29 cellular contexts compared by ENCODE assay signal in genomic region chr1:236725638-236726037, GRCh38. TPM values are rescaled to one million over a fixed set of nuclear protein-coding genes. Genes with fewer than 3 reads are reported as not detected.
DNase-seq lines count a peak whose midpoint lies in the region; ATAC-seq and TF ChIP-seq lines count a peak whose summit lies in the region.
"Had no signal": no experiment of that assay in that cellular context is flagged by ENCODE, and none has a peak within 500 bp of the region (broad histone marks: within the 10 kb centered on the region; RNA-seq: fewer than 3 reads in every experiment).

No MANE protein-coding gene starts in this region.

- H3K9me3 Mint-ChIP-seq in natural killer cell treated with Interleukin-12 subunit alpha and Interleukin-12 subunit beta and Interleukin-15 and Interleukin-18, amount 100 ng/mL, for 72 hours: no peaks in the 10 kb centered on the region
- no peaks in the 10 kb centered on the region for H3K9me3 Mint-ChIP-seq in activated T-helper 1 cell treated with anti-CD3 and anti-CD28 coated beads, Interleukin-12 subunit alpha, Interleukin-12 subunit beta, Interleukin-2, Interleukin-4 antibody, amounts not matched to agents 30 ng/mL and 10 ng/mL and 1 ng/mL, durations not matched to agents 14 hours and 24 hours and 36 hours
- H3K9me3 Mint-ChIP-seq: CD4-positive, CD25-positive, alpha-beta regulatory T cell had no signal

- 49 to 60% (median 55%) methylated on average over 4 of the region's 4 CpGs for WGBS in psoas muscle, 3 donors

- no peaks in the 10 kb centered on the region for H3K4me1 Mint-ChIP-seq in natural killer cell treated with Interleukin-12 subunit alpha and Interleukin-12 subunit beta and Interleukin-15 and Interleukin-18, amount 100 ng/mL, for 72 hours (ENCODE audit: low read depth in 2 of 2)
- H3K4me1 Mint-ChIP-seq in activated T-helper 1 cell treated with anti-CD3 and anti-CD28 coated beads, Interleukin-12 subunit alpha, Interleukin-12 subunit beta, Interleukin-2, Interleukin-4 antibody, amounts not matched to agents 30 ng/mL and 10 ng/mL and 1 ng/mL, durations not matched to agents 14 hours and 24 hours and 36 hours (ENCODE audit: low read depth): no peaks in the 10 kb centered on the region
- H3K4me1 Mint-ChIP-seq: CD14-positive monocyte; CD4-positive, alpha-beta memory T cell; CD4-positive, CD25-positive, alpha-beta regulatory T cell; CD8-positive, alpha-beta memory T cell had no signal

- ATAC-seq in left cardiac atrium (no peak), psoas muscle (no peak)
- ATAC-seq in natural killer cell treated with Interleukin-12 subunit alpha and Interleukin-12 subunit beta and Interleukin-15 and Interleukin-18, amount 100 ng/mL, for 72 hours: no peak
- ATAC-seq: GM12878 had no signal

- H3K27ac Mint-ChIP-seq in natural killer cell treated with Interleukin-12 subunit alpha and Interleukin-12 subunit beta and Interleukin-15 and Interleukin-18, amount 100 ng/mL, for 72 hours: no peak overlapping the region
- no peak overlapping the region for H3K27ac Mint-ChIP-seq in activated T-helper 1 cell treated with anti-CD3 and anti-CD28 coated beads, Interleukin-12 subunit alpha, Interleukin-12 subunit beta, Interleukin-2, Interleukin-4 antibody, amounts not matched to agents 30 ng/mL and 10 ng/mL and 1 ng/mL, durations not matched to agents 14 hours and 24 hours and 36 hours
- H3K27ac Mint-ChIP-seq: CD14-positive monocyte; CD4-positive, alpha-beta memory T cell; CD4-positive, CD25-positive, alpha-beta regulatory T cell; CD8-positive, alpha-beta memory T cell had no signal

- H3K36me3 ChIP-seq in left ventricle myocardium inferior (peaks cover 45% of the 10 kb centered on the region), SK-N-MC (ENCODE audit: insufficient read depth, low read length) (peaks cover 50% of the 10 kb centered on the region), psoas muscle (ENCODE audit: insufficient read depth in 1 of 2, low read depth in 1 of 2) (peaks cover 0 to 89% of the 10 kb centered on the region in 2 donors)
- H3K36me3 ChIP-seq: BE2C, BLaER1 had no signal

- H3K27me3 ChIP-seq in left ventricle myocardium inferior (ENCODE audit: low read depth): no peaks in the 10 kb centered on the region
- H3K27me3 ChIP-seq in psoas muscle (ENCODE audit: insufficient read depth in 3 of 3, low read length in 2 of 3): no peaks in the 10 kb centered on the region
- H3K27me3 ChIP-seq: BE2C, BLaER1 had no signal

- DNase-seq in NCI-H2171 treated with DMSO at 0.1 percent for 48 hours (lab: John Stamatoyannopoulos, UW): peak; percentile 41
- DNase-seq in NCI-H2171 (lab: John Stamatoyannopoulos, UW): no peak
- DNase-seq in left ventricle myocardium inferior: no peak
- no peak for DNase-seq in left cardiac atrium
- no peak for DNase-seq in SK-N-MC (ENCODE audit: low read depth, low spot score)
- no peak for DNase-seq in psoas muscle
- no peak for DNase-seq in natural killer cell treated with Interleukin-12 subunit alpha and Interleukin-12 subunit beta and Interleukin-15 and Interleukin-18, amount 100 ng/mL, for 72 hours (ENCODE audit: low spot score)
- DNase-seq in activated T-helper 1 cell treated with anti-CD3 and anti-CD28 coated beads, Interleukin-12 subunit alpha, Interleukin-12 subunit beta, Interleukin-2, Interleukin-4 antibody, amounts not matched to agents 30 ng/mL and 10 ng/mL and 1 ng/mL, durations not matched to agents 14 hours and 24 hours and 36 hours (ENCODE audit: low spot score): no peak
- DNase-seq: ACHN; BE2C; C1 segment of cervical spinal cord; CD4-positive, alpha-beta memory T cell; CD4-positive, CD25-positive, alpha-beta regulatory T cell; CD8-positive, alpha-beta memory T cell; COR-L47; DMS 273 treated with DMSO at 0.1 percent for 48 hours; DMS153; DMS53; DMS79; DND-41; EL; GDM1 had no signal

- peak overlapping the region; percentile 68 for H3K27ac ChIP-seq in left ventricle myocardium inferior (replicated peaks)
- H3K27ac ChIP-seq in SK-N-MC: peak overlapping the region; percentile 80
- peak overlapping the region; percentile 39 for H3K27ac ChIP-seq in psoas muscle
- H3K27ac ChIP-seq: 22Rv1, A549, BLaER1 had no signal

- H3K9me3 ChIP-seq in left ventricle myocardium inferior (replicated peaks): no peaks in the 10 kb centered on the region
- no peaks in the 10 kb centered on the region for H3K9me3 ChIP-seq in SK-N-MC (ENCODE audit: low read depth, low read length)
- no peaks in the 10 kb centered on the region for H3K9me3 ChIP-seq in psoas muscle
- H3K9me3 ChIP-seq: A549, BE2C, BLaER1 had no signal

- TF ChIP-seq CTCF in left ventricle myocardium inferior (IDR thresholded peaks at IDR 0.05; ENCODE audit: borderline replicate concordance) (no peak), psoas muscle (IDR thresholded peaks at IDR 0.05) (no peak)

- peaks cover 9% of the 10 kb centered on the region in 2 donors for H3K27me3 Mint-ChIP-seq in natural killer cell treated with Interleukin-12 subunit alpha and Interleukin-12 subunit beta and Interleukin-15 and Interleukin-18, amount 100 ng/mL, for 72 hours
- H3K27me3 Mint-ChIP-seq in activated T-helper 1 cell treated with anti-CD3 and anti-CD28 coated beads, Interleukin-12 subunit alpha, Interleukin-12 subunit beta, Interleukin-2, Interleukin-4 antibody, amounts not matched to agents 30 ng/mL and 10 ng/mL and 1 ng/mL, durations not matched to agents 14 hours and 24 hours and 36 hours (ENCODE audit: insufficient read depth): peaks cover 5% of the 10 kb centered on the region

- H3K4me3 Mint-ChIP-seq in natural killer cell treated with Interleukin-12 subunit alpha and Interleukin-12 subunit beta and Interleukin-15 and Interleukin-18, amount 100 ng/mL, for 72 hours: no peak overlapping the region
- H3K4me3 Mint-ChIP-seq in activated T-helper 1 cell treated with anti-CD3 and anti-CD28 coated beads, Interleukin-12 subunit alpha, Interleukin-12 subunit beta, Interleukin-2, Interleukin-4 antibody, amounts not matched to agents 30 ng/mL and 10 ng/mL and 1 ng/mL, durations not matched to agents 14 hours and 24 hours and 36 hours: no peak overlapping the region
- H3K4me3 Mint-ChIP-seq: CD14-positive monocyte; CD4-positive, alpha-beta memory T cell; CD4-positive, CD25-positive, alpha-beta regulatory T cell; CD8-positive, alpha-beta memory T cell had no signal

- no peak overlapping the region for H3K9ac ChIP-seq in SK-N-MC (ENCODE audit: insufficient read length)
- H3K9ac ChIP-seq: BLaER1 had no signal

- peaks cover 69% of the 10 kb centered on the region for H3K4me1 ChIP-seq in left ventricle myocardium inferior
- H3K4me1 ChIP-seq in psoas muscle: peaks cover 4% of the 10 kb centered on the region
- H3K4me1 ChIP-seq: A549, BE2C, BLaER1 had no signal

- H3K36me3 Mint-ChIP-seq in natural killer cell treated with Interleukin-12 subunit alpha and Interleukin-12 subunit beta and Interleukin-15 and Interleukin-18, amount 100 ng/mL, for 72 hours: no peaks in the 10 kb centered on the region
- H3K36me3 Mint-ChIP-seq in activated T-helper 1 cell treated with anti-CD3 and anti-CD28 coated beads, Interleukin-12 subunit alpha, Interleukin-12 subunit beta, Interleukin-2, Interleukin-4 antibody, amounts not matched to agents 30 ng/mL and 10 ng/mL and 1 ng/mL, durations not matched to agents 14 hours and 24 hours and 36 hours (ENCODE audit: low read depth): no peaks in the 10 kb centered on the region
- H3K36me3 Mint-ChIP-seq: CD14-positive monocyte; CD4-positive, CD25-positive, alpha-beta regulatory T cell; CD8-positive, alpha-beta memory T cell had no signal

- H3K4me3 ChIP-seq in left ventricle myocardium inferior (no peak overlapping the region), SK-N-MC (no peak overlapping the region), psoas muscle (no peak overlapping the region)
- H3K4me3 ChIP-seq: A549, BLaER1, GM12878 had no signal

- intact Hi-C loops in left ventricle myocardium inferior (cut with micrococcal nuclease): no loop called here
- intact Hi-C loops in left cardiac atrium (cut with DNase I): no loop called here
- intact Hi-C loops in psoas muscle (cut with DNase I): loop anchor here in 1 of 2 donors (10.0 kb wide), 1 partner anchor 121 kb away; the partner anchor contains the start of gene HEATR1
- intact Hi-C loops in activated T-helper 1 cell treated with anti-CD3 and anti-CD28 coated beads, Interleukin-12 subunit alpha, Interleukin-12 subunit beta, Interleukin-2, Interleukin-4 antibody, amounts not matched to agents 30 ng/mL and 10 ng/mL and 1 ng/mL, durations not matched to agents 14 hours and 24 hours and 36 hours (cut with micrococcal nuclease): no loop called here

RNA-seq across cellular contexts. Expression of gene ACTN2, which starts 39.3 kb away (rescaled TPM):
- total RNA-seq in left ventricle myocardium inferior (2,454 TPM), left cardiac atrium (1,000 to 10,000 TPM; 1,411 to 1,679 TPM), psoas muscle (1,000 to 10,000 TPM; 2,645 to 4,645 (median 3,147) TPM)
- 1,000 to 10,000 TPM in 1 of 3 donors, 100 to 1,000 TPM in 2; 792 to 1,560 (median 952) TPM for polyA plus RNA-seq in psoas muscle
- under 1 TPM in 1 of 2 donors, not detected in 1; 0.17 TPM for total RNA-seq in natural killer cell treated with Interleukin-12 subunit alpha and Interleukin-12 subunit beta and Interleukin-15 and Interleukin-18, amount 100 ng/mL, for 72 hours
- 0.10 TPM in 1 of 2 replicates, not detected in the other for total RNA-seq in activated T-helper 1 cell treated with anti-CD3 and anti-CD28 coated beads, Interleukin-12 subunit alpha, Interleukin-12 subunit beta, Interleukin-2, Interleukin-4 antibody, amounts not matched to agents 30 ng/mL and 10 ng/mL and 1 ng/mL, durations not matched to agents 14 hours and 24 hours and 36 hours
- total RNA-seq: A172; CD4-positive, alpha-beta memory T cell; CD4-positive, CD25-positive, alpha-beta regulatory T cell; CD8-positive, alpha-beta memory T cell; GM12878 had no signal
- polyA plus RNA-seq: A549; AG04450; CD14-positive monocyte; CD4-positive, alpha-beta memory T cell; CD4-positive, CD25-positive, alpha-beta regulatory T cell; CD8-positive, alpha-beta memory T cell had no signal

Comparison
In these comparisons a context has a peak if more than half of its experiments do, and no peak if none do; other contexts are left out.
1. RNA of gene ACTN2, which starts 39.3 kb away (total RNA-seq): 2,645 to 4,645 TPM in psoas muscle, 2,454 TPM in left ventricle myocardium inferior (single experiment) and 1,411 to 1,679 TPM in left cardiac atrium; 0.17 TPM in natural killer cell treated with Interleukin-12 subunit alpha and Interleukin-12 subunit beta and Interleukin-15 and Interleukin-18, amount 100 ng/mL, for 72 hours and 0.10 TPM in activated T-helper 1 cell treated with anti-CD3 and anti-CD28 coated beads, Interleukin-12 subunit alpha, Interleukin-12 subunit beta, Interleukin-2, Interleukin-4 antibody, amounts not matched to agents 30 ng/mL and 10 ng/mL and 1 ng/mL, durations not matched to agents 14 hours and 24 hours and 36 hours; every median in the first group is over 1,000 times any median in the second.
2. Peak in every context shown above with its lines, with median percentiles within 50 percentile points of each other: H3K27ac ChIP-seq.